ENCODE assay signal across 9 cellular contexts in the genomic region with DNA sequence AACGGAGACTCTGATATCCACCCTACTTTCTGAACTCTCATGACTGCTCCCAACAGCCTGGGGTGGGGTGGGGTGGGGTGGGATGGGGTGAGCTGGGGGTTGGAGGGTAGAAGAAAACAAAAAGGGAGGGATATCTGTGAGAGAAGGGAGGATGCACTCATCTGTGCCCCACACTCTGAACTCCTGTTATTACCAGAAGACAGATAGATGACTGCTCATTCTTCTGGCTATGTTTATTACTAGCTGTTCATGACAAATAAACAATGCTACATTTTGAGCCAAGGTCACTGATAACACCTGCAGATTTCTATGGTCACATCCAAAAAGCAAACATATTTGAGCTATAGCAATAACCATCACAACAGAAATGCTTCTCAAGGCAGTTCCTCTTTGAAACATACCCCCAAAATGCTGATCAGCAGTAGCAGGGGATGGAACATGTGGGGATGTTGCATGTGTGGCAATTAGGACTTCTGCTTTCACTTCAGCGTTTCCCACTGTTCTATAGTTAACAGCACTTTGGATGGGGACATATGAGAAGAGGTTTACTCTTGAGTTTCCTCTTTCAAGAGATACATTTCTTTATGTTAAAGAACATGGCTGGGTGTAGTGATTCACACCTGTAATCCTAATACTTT. TPM values are rescaled to one million over a fixed set of nuclear protein-coding genes. Genes with fewer than 3 reads are reported as not detected.
DNase-seq lines count a peak whose midpoint lies in the region; ATAC-seq and TF ChIP-seq lines count a peak whose summit lies in the region.
"Had no signal": no experiment of that assay in that cellular context is flagged by ENCODE, and none has a peak within 500 bp of the region (broad histone marks: within the 10 kb centered on the region; RNA-seq: fewer than 3 reads in every experiment).

No MANE protein-coding gene starts in this region.

- no peak overlapping the region for H3K14ac ChIP-seq in H9 (ENCODE audit: insufficient read depth, low read length)

- no peak overlapping the region for H2BK15ac ChIP-seq in H9 (ENCODE audit: low read depth, low read length)

- H4K8ac ChIP-seq in H9 (replicated peaks; ENCODE audit: insufficient read length, low read depth, low read length): no peak overlapping the region

- H3K79me2 ChIP-seq in H9 (ENCODE audit: insufficient read depth, low read length): peaks cover 8% of the 10 kb centered on the region; the same call in 1 of the 2 replicates

- no peak overlapping the region for H2BK5ac ChIP-seq in H9 (ENCODE audit: insufficient read length, low read length)

- no peaks in the 10 kb centered on the region for H3K27me3 Mint-ChIP-seq in H9 (ENCODE audit: low read depth)
- no peaks in the 10 kb centered on the region for H3K27me3 Mint-ChIP-seq in stimulated activated memory B cell treated with anti-CD40 and anti-IgM and Interleukin-4, amounts not matched to agents 10 μg/mL and 1 μg/mL and 100 μg/mL, for 72 hours

- no peak for TF ChIP-seq CTCF in H9 (conservative IDR thresholded peaks at IDR 0.05)
- TF ChIP-seq CTCF in cardiac muscle cell (IDR thresholded peaks at IDR 0.05; ENCODE audit: low read depth, low read length): no peak

- H3K4ac ChIP-seq in H9 (ENCODE audit: low read depth, low read length): no peak overlapping the region

- no peak overlapping the region for H3K27ac ChIP-seq in H9 (ENCODE audit: insufficient read length, low read depth, low read length)
- peak overlapping the region; percentile 62 for H3K27ac ChIP-seq in cardiac muscle cell

- H3K9me3 Mint-ChIP-seq in H9: no peaks in the 10 kb centered on the region
- H3K9me3 Mint-ChIP-seq in stimulated activated memory B cell treated with anti-CD40 and anti-IgM and Interleukin-4, amounts not matched to agents 10 μg/mL and 1 μg/mL and 100 μg/mL, for 72 hours: no peaks in the 10 kb centered on the region

- no peak overlapping the region for H2BK20ac ChIP-seq in H9 (ENCODE audit: low read depth, low read length, poor library complexity, severe bottlenecking)

- H3K79me1 ChIP-seq in H9 (ENCODE audit: insufficient read depth, low read depth, low read length, poor library complexity, severe bottlenecking): peaks cover 6% of the 10 kb centered on the region

- H2BK120ac ChIP-seq in H9 (ENCODE audit: low read depth, low read length, poor library complexity, severe bottlenecking): no peak overlapping the region

- DNase-seq in H9: no peak
- DNase-seq in SKM-1 (lab: John Stamatoyannopoulos, UW; ENCODE audit: unreplicated experiment): peak; percentile 95
- DNase-seq in cardiac muscle cell (ENCODE audit: low read depth in 1 of 2, low spot score in 1 of 2): no peak
- DNase-seq in kidney tubule cell (ENCODE audit: low spot score): no peak
- no peak for DNase-seq in activated effector memory CD4-positive, alpha-beta T cell treated with Interleukin-2 at 50 U/mL for 16 hours

- peaks cover 42 to 43% of the 10 kb centered on the region in 2 experiments for H3K4me1 Mint-ChIP-seq in H9
- peaks cover 72% of the 10 kb centered on the region for H3K4me1 Mint-ChIP-seq in stimulated activated memory B cell treated with anti-CD40 and anti-IgM and Interleukin-4, amounts not matched to agents 10 μg/mL and 1 μg/mL and 100 μg/mL, for 72 hours

- H4K91ac ChIP-seq in H9 (ENCODE audit: insufficient read length, low read depth, low read length): no peak overlapping the region

- H3K4me3 ChIP-seq in cardiac muscle cell: no peak overlapping the region

- no peak overlapping the region for H3K9ac ChIP-seq in H9 (ENCODE audit: extremely low read depth, insufficient read length, low read length)

- H3T11ph ChIP-seq in H9 (ENCODE audit: low read length): no peak overlapping the region

- H2AK5ac ChIP-seq in H9 (ENCODE audit: insufficient read length, low read length): no peak overlapping the region

- no peak overlapping the region for H3K4me2 ChIP-seq in H9 (ENCODE audit: insufficient read depth, insufficient read length, low read length)

- ATAC-seq in stimulated activated memory B cell treated with anti-CD40 and anti-IgM and Interleukin-4, amounts not matched to agents 10 μg/mL and 1 μg/mL and 100 μg/mL, for 72 hours: peak; percentile 91
- ATAC-seq in GM19328 (IDR thresholded peaks at IDR 0.05; ENCODE audit: unreplicated experiment): no peak
- ATAC-seq in GM18517 (IDR thresholded peaks at IDR 0.05; ENCODE audit: unreplicated experiment): no peak

- H3K36me3 Mint-ChIP-seq in H9 (ENCODE audit: insufficient read depth in 1 of 3, low read depth in 3 of 3): no peaks in the 10 kb centered on the region; a peak in 2 of 7 replicates
- H3K36me3 Mint-ChIP-seq in stimulated activated memory B cell treated with anti-CD40 and anti-IgM and Interleukin-4, amounts not matched to agents 10 μg/mL and 1 μg/mL and 100 μg/mL, for 72 hours: peaks cover 17% of the 10 kb centered on the region

- H3K36me3 ChIP-seq in cardiac muscle cell: no peaks in the 10 kb centered on the region

- H3K56ac ChIP-seq in H9 (ENCODE audit: insufficient read length, low read depth, low read length): no peak overlapping the region

- WGBS in H9 (ENCODE audit: extremely low coverage, insufficient read length, low lambda C conversion rate): no CpG with 5 or more reads among the region's 2 CpGs

- peak overlapping the region; percentile 41 to 55 (median 46); a peak in 2 of 7 replicates for H3K27ac Mint-ChIP-seq in H9
- peak overlapping the region; percentile 82 for H3K27ac Mint-ChIP-seq in stimulated activated memory B cell treated with anti-CD40 and anti-IgM and Interleukin-4, amounts not matched to agents 10 μg/mL and 1 μg/mL and 100 μg/mL, for 72 hours

- H2AFZ ChIP-seq in H9 (ENCODE audit: low read length): no peak overlapping the region

- no peaks in the 10 kb centered on the region for H4K20me1 ChIP-seq in H9 (ENCODE audit: control insufficient read depth, insufficient read depth, insufficient read length)

- no peak overlapping the region for H3K23ac ChIP-seq in H9 (ENCODE audit: insufficient read length, low read depth, low read length)

- H3K4me1 ChIP-seq in H9 (ENCODE audit: insufficient read depth, low read length) (peaks cover 8% of the 10 kb centered on the region; the same call in 1 of the 2 replicates), cardiac muscle cell (ENCODE audit: low read depth) (peaks cover 61% of the 10 kb centered on the region)

- H3K23me2 ChIP-seq in H9 (ENCODE audit: insufficient read length, low read depth, low read length, poor library complexity, severe bottlenecking): no peaks in the 10 kb centered on the region

- no peaks in the 10 kb centered on the region for H3K9me3 ChIP-seq in H9 (ENCODE audit: control insufficient read depth, low read depth, low read length)
- H3K9me3 ChIP-seq in cardiac muscle cell (ENCODE audit: low read depth): no peaks in the 10 kb centered on the region

- no peak overlapping the region for H4K5ac ChIP-seq in H9 (ENCODE audit: insufficient read length, low read depth, low read length)

- no peaks in the 10 kb centered on the region for H3K27me3 ChIP-seq in H9 (ENCODE audit: insufficient read depth, low read length)
- H3K27me3 ChIP-seq in cardiac muscle cell: no peaks in the 10 kb centered on the region

- H3K4me3 Mint-ChIP-seq in H9: no peak overlapping the region; a peak in 1 of 5 replicates
- H3K4me3 Mint-ChIP-seq in stimulated activated memory B cell treated with anti-CD40 and anti-IgM and Interleukin-4, amounts not matched to agents 10 μg/mL and 1 μg/mL and 100 μg/mL, for 72 hours: peak overlapping the region; percentile 65

- no peak overlapping the region for H2BK12ac ChIP-seq in H9 (ENCODE audit: insufficient read length, low read depth, low read length)

- H3K18ac ChIP-seq in H9 (ENCODE audit: insufficient read length, low read depth, low read length): no peak overlapping the region

RNA-seq across cellular contexts. Expression of gene GPR3, which starts 43.3 kb away (rescaled TPM):
- total RNA-seq in H9 (2021): 4.3 and 4.4 TPM in 2 replicates
- total RNA-seq in cardiac muscle cell: 1.7 and 1.9 TPM in 2 replicates
- polyA plus RNA-seq in cardiac muscle cell: 2.8 and 3.1 TPM in 2 replicates

RNA-seq across cellular contexts. Expression of gene CD164L2, which starts 52.6 kb away (rescaled TPM):
- total RNA-seq in H9 (2021): 1.2 and 1.5 TPM in 2 replicates
- total RNA-seq in cardiac muscle cell: 0.24 TPM in 1 of 2 replicates, not detected in the other
- polyA plus RNA-seq in cardiac muscle cell: 0.35 and 0.62 TPM in 2 replicates
- total RNA-seq: subcutaneous adipose tissue had no signal

RNA-seq across cellular contexts. Expression of gene WASF2, which starts 54.3 kb away (rescaled TPM):
- total RNA-seq in H9 (2021) (65.9 and 69.2 TPM in 2 replicates), cardiac muscle cell (18.8 and 32.7 TPM in 2 replicates)
- 53.4 and 69.2 TPM in 2 replicates for polyA plus RNA-seq in cardiac muscle cell
